1 cellular context compared by ENCODE assay signal in the genomic region with DNA sequence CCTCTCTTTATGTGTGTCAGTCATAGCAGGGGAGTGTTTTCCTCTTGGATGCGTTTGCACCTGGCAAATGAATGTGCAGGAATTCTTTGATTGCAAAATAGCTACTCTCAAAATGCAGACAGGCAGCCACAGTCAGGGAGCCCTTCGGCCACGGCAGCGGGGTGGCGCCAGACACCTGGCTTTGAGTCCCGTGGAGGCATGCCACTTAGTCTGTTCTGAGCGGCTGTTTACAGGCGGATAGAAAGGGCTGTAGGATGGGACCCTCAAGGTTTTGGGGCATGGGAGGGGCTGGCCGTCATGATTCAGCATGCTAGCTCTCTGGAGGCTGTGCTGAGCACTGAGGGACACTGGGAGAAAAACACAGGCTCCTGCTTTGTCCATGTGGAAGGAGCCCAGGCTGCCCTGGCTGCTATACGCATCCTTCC.
TF ChIP-seq lines count a peak whose summit lies in the region.

No MANE protein-coding gene starts in this region.

TF ChIP-seq in GM12878, 131 proteins besides CTCF, POLR2A, EP300 and RAD21 (continued from another document):
- TF ChIP-seq, protein P1, sequence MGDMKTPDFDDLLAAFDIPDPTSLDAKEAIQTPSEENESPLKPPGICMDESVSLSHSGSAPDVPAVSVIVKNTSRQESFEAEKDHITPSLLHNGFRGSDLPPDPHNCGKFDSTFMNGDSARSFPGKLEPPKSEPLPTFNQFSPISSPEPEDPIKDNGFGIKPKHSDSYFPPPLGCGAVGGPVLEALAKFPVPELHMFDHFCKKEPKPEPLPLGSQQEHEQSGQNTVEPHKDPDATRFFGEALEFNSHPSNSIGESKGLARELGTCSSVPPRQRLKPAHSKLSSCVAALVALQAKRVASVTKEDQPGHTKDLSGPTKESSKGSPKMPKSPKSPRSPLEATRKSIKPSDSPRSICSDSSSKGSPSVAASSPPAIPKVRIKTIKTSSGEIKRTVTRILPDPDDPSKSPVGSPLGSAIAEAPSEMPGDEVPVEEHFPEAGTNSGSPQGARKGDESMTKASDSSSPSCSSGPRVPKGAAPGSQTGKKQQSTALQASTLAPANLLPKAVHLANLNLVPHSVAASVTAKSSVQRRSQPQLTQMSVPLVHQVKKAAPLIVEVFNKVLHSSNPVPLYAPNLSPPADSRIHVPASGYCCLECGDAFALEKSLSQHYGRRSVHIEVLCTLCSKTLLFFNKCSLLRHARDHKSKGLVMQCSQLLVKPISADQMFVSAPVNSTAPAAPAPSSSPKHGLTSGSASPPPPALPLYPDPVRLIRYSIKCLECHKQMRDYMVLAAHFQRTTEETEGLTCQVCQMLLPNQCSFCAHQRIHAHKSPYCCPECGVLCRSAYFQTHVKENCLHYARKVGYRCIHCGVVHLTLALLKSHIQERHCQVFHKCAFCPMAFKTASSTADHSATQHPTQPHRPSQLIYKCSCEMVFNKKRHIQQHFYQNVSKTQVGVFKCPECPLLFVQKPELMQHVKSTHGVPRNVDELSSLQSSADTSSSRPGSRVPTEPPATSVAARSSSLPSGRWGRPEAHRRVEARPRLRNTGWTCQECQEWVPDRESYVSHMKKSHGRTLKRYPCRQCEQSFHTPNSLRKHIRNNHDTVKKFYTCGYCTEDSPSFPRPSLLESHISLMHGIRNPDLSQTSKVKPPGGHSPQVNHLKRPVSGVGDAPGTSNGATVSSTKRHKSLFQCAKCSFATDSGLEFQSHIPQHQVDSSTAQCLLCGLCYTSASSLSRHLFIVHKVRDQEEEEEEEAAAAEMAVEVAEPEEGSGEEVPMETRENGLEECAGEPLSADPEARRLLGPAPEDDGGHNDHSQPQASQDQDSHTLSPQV (IDR thresholded peaks at IDR 0.05) = no peak
- no peak for TF ChIP-seq JUNB (IDR thresholded peaks at IDR 0.05)
- no peak for TF ChIP-seq MYC (IDR thresholded peaks at IDR 0.05; ENCODE audit: insufficient read depth, insufficient read length, insufficient replicate concordance, low read length, severe bottlenecking)
- TF ChIP-seq, protein P2, sequence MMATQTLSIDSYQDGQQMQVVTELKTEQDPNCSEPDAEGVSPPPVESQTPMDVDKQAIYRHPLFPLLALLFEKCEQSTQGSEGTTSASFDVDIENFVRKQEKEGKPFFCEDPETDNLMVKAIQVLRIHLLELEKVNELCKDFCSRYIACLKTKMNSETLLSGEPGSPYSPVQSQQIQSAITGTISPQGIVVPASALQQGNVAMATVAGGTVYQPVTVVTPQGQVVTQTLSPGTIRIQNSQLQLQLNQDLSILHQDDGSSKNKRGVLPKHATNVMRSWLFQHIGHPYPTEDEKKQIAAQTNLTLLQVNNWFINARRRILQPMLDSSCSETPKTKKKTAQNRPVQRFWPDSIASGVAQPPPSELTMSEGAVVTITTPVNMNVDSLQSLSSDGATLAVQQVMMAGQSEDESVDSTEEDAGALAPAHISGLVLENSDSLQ (IDR thresholded peaks at IDR 0.05) = no peak
- TF ChIP-seq CBX3 (IDR thresholded peaks at IDR 0.05; ENCODE audit: borderline replicate concordance, low read depth) = no peak
